Comparison of ENCODE assay signal across 8 cellular contexts in genomic region chr5:67301285-67301904, GRCh38.
DNase-seq lines count a peak whose midpoint lies in the region; ATAC-seq and TF ChIP-seq lines count a peak whose summit lies in the region.

No MANE protein-coding gene starts in this region.

- H3K4me3 Mint-ChIP-seq in stimulated activated naive B cell treated with anti-CD40 and anti-IgM and Interleukin-4, amounts not matched to agents 10 μg/mL and 1 μg/mL and 100 μg/mL, for 72 hours = no peak overlapping the region

- H3K4me1 ChIP-seq in SJSA1 (replicated peaks) (peaks cover 57% of the 10 kb centered on the region), gastroesophageal sphincter (peaks cover 19 to 72% (median 21%) of the 10 kb centered on the region in 3 donors), sigmoid colon (peaks cover 0 to 59% (median 36%) of the 10 kb centered on the region in 4 donors)

- TF ChIP-seq CTCF in gastroesophageal sphincter (IDR thresholded peaks at IDR 0.05) = no peak
- no peak for TF ChIP-seq CTCF in sigmoid colon (IDR thresholded peaks at IDR 0.05)

- TF ChIP-seq EP300 in gastroesophageal sphincter (IDR thresholded peaks at IDR 0.05) (no peak), sigmoid colon (IDR thresholded peaks at IDR 0.05) (peak in 2 of 4 donors; percentile 18 to 74)

- no peaks in the 10 kb centered on the region for H3K27me3 ChIP-seq in SJSA1 (replicated peaks)
- no peaks in the 10 kb centered on the region for H3K27me3 ChIP-seq in gastroesophageal sphincter
- no peaks in the 10 kb centered on the region for H3K27me3 ChIP-seq in sigmoid colon

- H3K36me3 ChIP-seq in SJSA1 (no peaks in the 10 kb centered on the region), gastroesophageal sphincter (no peaks in the 10 kb centered on the region), sigmoid colon (no peaks in the 10 kb centered on the region)

- H3K4me1 Mint-ChIP-seq in stimulated activated naive B cell treated with anti-CD40 and anti-IgM and Interleukin-4, amounts not matched to agents 10 μg/mL and 1 μg/mL and 100 μg/mL, for 72 hours = peaks cover 5 to 7% of the 10 kb centered on the region in 2 donors

- ATAC-seq in gastroesophageal sphincter (peak; percentile 86), HG02763 (IDR thresholded peaks at IDR 0.05; ENCODE audit: unreplicated experiment) (no peak)
- no peak for ATAC-seq in stimulated activated naive B cell treated with anti-CD40 and anti-IgM and Interleukin-4, amounts not matched to agents 10 μg/mL and 1 μg/mL and 100 μg/mL, for 72 hours (replicated peaks)

- no peak overlapping the region for H3K27ac Mint-ChIP-seq in stimulated activated naive B cell treated with anti-CD40 and anti-IgM and Interleukin-4, amounts not matched to agents 10 μg/mL and 1 μg/mL and 100 μg/mL, for 72 hours

- DNase-seq in EH (ENCODE audit: low read depth) (peak; percentile 98), SJSA1 (ENCODE audit: low read depth in 1 of 2, low spot score in 2 of 2) (peak; percentile 55 to 61), sigmoid colon (peak; percentile 92), NCI-H146 (lab: John Stamatoyannopoulos, UW) (no peak), NCI-H345 treated with DMSO at 0.1 percent for 48 hours (lab: John Stamatoyannopoulos, UW; ENCODE audit: unreplicated experiment) (no peak)
- DNase-seq in stimulated activated naive B cell treated with anti-CD40 and anti-IgM and Interleukin-4, amounts not matched to agents 10 μg/mL and 1 μg/mL and 100 μg/mL, for 72 hours = no peak

- H3K9me3 ChIP-seq in SJSA1 (replicated peaks) = no peaks in the 10 kb centered on the region
- no peaks in the 10 kb centered on the region for H3K9me3 ChIP-seq in gastroesophageal sphincter
- H3K9me3 ChIP-seq in sigmoid colon = no peaks in the 10 kb centered on the region

- H3K27ac ChIP-seq in SJSA1 = peak overlapping the region; percentile 63
- H3K27ac ChIP-seq in gastroesophageal sphincter = peak overlapping the region; percentile 76 to 96 (median 84)
- peak overlapping the region; percentile 45 to 78 (median 62) for H3K27ac ChIP-seq in sigmoid colon

- H3K27me3 Mint-ChIP-seq in stimulated activated naive B cell treated with anti-CD40 and anti-IgM and Interleukin-4, amounts not matched to agents 10 μg/mL and 1 μg/mL and 100 μg/mL, for 72 hours = peaks cover 0 to 4% of the 10 kb centered on the region in 2 donors

- H3K4me3 ChIP-seq in SJSA1 = no peak overlapping the region
- no peak overlapping the region for H3K4me3 ChIP-seq in gastroesophageal sphincter
- no peak overlapping the region for H3K4me3 ChIP-seq in sigmoid colon

- intact Hi-C loops in sigmoid colon (cut with DNase I) = loop anchor here (2.0 kb wide), 1 partner anchor 55 kb away; no protein-coding TSS in a partner anchor

- no peaks in the 10 kb centered on the region for H3K36me3 Mint-ChIP-seq in stimulated activated naive B cell treated with anti-CD40 and anti-IgM and Interleukin-4, amounts not matched to agents 10 μg/mL and 1 μg/mL and 100 μg/mL, for 72 hours

- H3K9me3 Mint-ChIP-seq in stimulated activated naive B cell treated with anti-CD40 and anti-IgM and Interleukin-4, amounts not matched to agents 10 μg/mL and 1 μg/mL and 100 μg/mL, for 72 hours = no peaks in the 10 kb centered on the region

- TF ChIP-seq POLR2A in gastroesophageal sphincter (IDR thresholded peaks at IDR 0.05) (no peak), sigmoid colon (IDR thresholded peaks at IDR 0.05) (no peak)

- WGBS in gastroesophageal sphincter (ENCODE audit: low coverage in 1 of 2), 2 donors = 8 to 25% methylated on average over 8 of the region's 8 CpGs
- 50 to 67% methylated on average over 8 of the region's 8 CpGs for WGBS in sigmoid colon, 2 donors

Comparison
In these comparisons a context has a peak if more than half of its experiments do, and no peak if none do; other contexts are left out.
1. DNase-seq: peak in EH (single experiment), SJSA1 (2 of 2) and sigmoid colon (single experiment); none in stimulated activated naive B cell treated with anti-CD40 and anti-IgM and Interleukin-4, amounts not matched to agents 10 μg/mL and 1 μg/mL and 100 μg/mL, for 72 hours (single experiment), NCI-H146 (single experiment) and NCI-H345 treated with DMSO at 0.1 percent for 48 hours (single experiment).
2. Peak in every context shown above with its lines, with median percentiles within 50 percentile points of each other: H3K27ac ChIP-seq.